8 cellular contexts compared by ENCODE assay signal in the genomic region with DNA sequence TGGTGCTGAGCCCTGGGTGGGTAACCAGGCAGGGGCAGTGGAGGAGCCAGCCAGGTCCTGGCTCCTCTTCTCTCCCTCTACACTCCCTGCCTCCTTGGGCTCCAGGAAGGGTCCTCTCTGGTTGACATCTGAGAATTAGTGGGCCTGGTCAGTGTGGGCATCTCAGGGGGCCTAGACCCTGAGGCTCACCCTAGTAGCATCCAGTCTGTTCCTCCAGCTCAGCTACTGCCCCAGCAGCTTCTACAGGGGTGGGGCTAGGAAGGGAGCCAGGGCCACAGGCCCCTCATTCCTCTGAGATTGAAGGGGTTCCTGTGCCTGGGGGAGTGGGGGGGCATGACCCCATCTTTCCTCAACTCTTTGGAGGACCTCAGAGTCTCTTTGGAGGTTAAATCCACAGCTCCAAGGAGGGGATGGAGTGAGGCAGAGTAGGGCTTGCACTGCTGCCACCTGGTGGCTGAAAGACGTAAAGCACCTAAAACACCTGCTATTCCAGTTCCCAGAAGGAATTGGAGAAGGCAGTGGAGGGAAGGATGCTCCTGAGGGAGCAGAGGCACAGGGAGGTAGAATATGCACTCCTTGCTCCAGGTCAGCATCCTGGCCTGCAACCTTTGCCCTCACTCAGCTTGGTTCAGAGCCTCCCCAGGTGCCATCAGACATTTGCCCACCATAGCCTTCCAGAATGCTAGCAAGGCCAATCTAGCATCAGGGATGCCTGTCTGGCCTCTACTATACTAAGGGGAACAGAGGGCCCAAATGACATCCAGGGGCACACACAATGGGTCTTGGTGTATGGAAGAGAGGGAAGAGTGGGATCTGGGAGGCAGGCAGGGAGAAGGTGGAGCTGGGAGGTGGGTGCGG. TPM values are rescaled to one million over a fixed set of nuclear protein-coding genes. Genes with fewer than 3 reads are reported as not detected.
DNase-seq lines count a peak whose midpoint lies in the region; ATAC-seq and TF ChIP-seq lines count a peak whose summit lies in the region.

No MANE protein-coding gene starts in this region.

- H3K27me3 Mint-ChIP-seq in activated naive CD4-positive, alpha-beta T cell treated with anti-CD3 and anti-CD28 coated beads, Interleukin-2, amount 10 ng/mL, durations not matched to agents 7 days and 5 days: peaks cover 69% of the 10 kb centered on the region
- H3K27me3 Mint-ChIP-seq in glutamatergic neuron (ENCODE audit: unreplicated experiment): peaks cover 16% of the 10 kb centered on the region

- no peak overlapping the region for H3K4me3 Mint-ChIP-seq in activated naive CD4-positive, alpha-beta T cell treated with anti-CD3 and anti-CD28 coated beads, Interleukin-2, amount 10 ng/mL, durations not matched to agents 7 days and 5 days
- no peak overlapping the region for H3K4me3 Mint-ChIP-seq in glutamatergic neuron (ENCODE audit: unreplicated experiment)

- in situ Hi-C loops in KBM-7 (cut with MboI; ENCODE audit: low pct_unique_long_range_greater_than_20kb, low sequenced_read_pairs): no loop called here
- in situ Hi-C loops in SK-MEL-5 (cut with HindIII; ENCODE audit: low pct_unique_long_range_greater_than_20kb, low sequenced_read_pairs): no loop called here

- CTCF ChIA-PET in activated naive CD4-positive, alpha-beta T cell treated with anti-CD3 and anti-CD28 coated beads, Interleukin-2, amount 10 ng/mL, durations not matched to agents 7 days and 5 days (lab: Charles Lee): interaction anchor here (0.6 to 4.6 kb wide), 45 partner anchors 8 to 1131 kb away, joined by 3 to 90 read pairs (median 4); a partner anchor contains a TSS

- ATAC-seq in GM21423 (IDR thresholded peaks at IDR 0.05; ENCODE audit: unreplicated experiment) (no peak), GM21390 (IDR thresholded peaks at IDR 0.05; ENCODE audit: unreplicated experiment) (no peak)

- DNase-seq in D341Med (ENCODE audit: low spot score) (peak; percentile 84), KBM-7 (peak; percentile 83), SK-MEL-5 (ENCODE audit: low read depth, low spot score) (peak; percentile 75), glutamatergic neuron (peak; percentile 85), pons (ENCODE audit: low spot score) (peak; percentile 54)
- peak; percentile 72 for DNase-seq in activated naive CD4-positive, alpha-beta T cell treated with anti-CD3 and anti-CD28 coated beads, Interleukin-2, amount 10 ng/mL, durations not matched to agents 7 days and 5 days

- no peak overlapping the region for H3K27ac Mint-ChIP-seq in activated naive CD4-positive, alpha-beta T cell treated with anti-CD3 and anti-CD28 coated beads, Interleukin-2, amount 10 ng/mL, durations not matched to agents 7 days and 5 days
- no peak overlapping the region for H3K27ac Mint-ChIP-seq in glutamatergic neuron (ENCODE audit: unreplicated experiment)

- no peaks in the 10 kb centered on the region for H3K9me3 Mint-ChIP-seq in activated naive CD4-positive, alpha-beta T cell treated with anti-CD3 and anti-CD28 coated beads, Interleukin-2, amount 10 ng/mL, durations not matched to agents 7 days and 5 days
- H3K9me3 Mint-ChIP-seq in glutamatergic neuron (ENCODE audit: unreplicated experiment): peaks cover 4% of the 10 kb centered on the region

- H3K4me1 Mint-ChIP-seq in activated naive CD4-positive, alpha-beta T cell treated with anti-CD3 and anti-CD28 coated beads, Interleukin-2, amount 10 ng/mL, durations not matched to agents 7 days and 5 days: no peaks in the 10 kb centered on the region
- no peaks in the 10 kb centered on the region for H3K4me1 Mint-ChIP-seq in glutamatergic neuron (ENCODE audit: low read depth, unreplicated experiment)

- peak; percentile 92 for TF ChIP-seq CTCF in glutamatergic neuron (IDR thresholded peaks at IDR 0.05; ENCODE audit: partially characterized antibody, unreplicated experiment)

- no peaks in the 10 kb centered on the region for H3K36me3 Mint-ChIP-seq in activated naive CD4-positive, alpha-beta T cell treated with anti-CD3 and anti-CD28 coated beads, Interleukin-2, amount 10 ng/mL, durations not matched to agents 7 days and 5 days
- no peaks in the 10 kb centered on the region for H3K36me3 Mint-ChIP-seq in glutamatergic neuron (ENCODE audit: unreplicated experiment)

RNA-seq across cellular contexts. Expression of a gene that starts 25.1 kb away (rescaled TPM):
- total RNA-seq in SK-MEL-5 (2014; rRNA removed; shearing (Covaris generic)): 4.0 and 4.2 TPM in 2 replicates
- 2.9 and 4.9 TPM in 2 replicates for polyA plus RNA-seq in SK-MEL-5 (2015; cell fraction: cytosol; rRNA removed)
- 9.1 and 17.7 TPM in 2 replicates for polyA plus RNA-seq in SK-MEL-5 (2015; cell fraction: nucleus; rRNA removed)
- 13.0 TPM for total RNA-seq in glutamatergic neuron (ENCODE audit: unreplicated experiment)

RNA-seq across cellular contexts. Expression of a gene that starts 26.9 kb away (rescaled TPM):
- total RNA-seq in SK-MEL-5 (2014; rRNA removed; shearing (Covaris generic)): 17.7 and 18.3 TPM in 2 replicates
- 21.4 and 23.1 TPM in 2 replicates for polyA plus RNA-seq in SK-MEL-5 (2015; cell fraction: cytosol; rRNA removed)
- 80.6 and 85.4 TPM in 2 replicates for polyA plus RNA-seq in SK-MEL-5 (2015; cell fraction: nucleus; rRNA removed)
- total RNA-seq in glutamatergic neuron (ENCODE audit: unreplicated experiment): 21.1 TPM

RNA-seq across cellular contexts. Expression of a gene that starts 39.0 kb away (rescaled TPM):
- total RNA-seq in SK-MEL-5 (2014; rRNA removed; shearing (Covaris generic)): 0.21 and 0.80 TPM in 2 replicates
- polyA plus RNA-seq in SK-MEL-5 (2015; cell fraction: cytosol; rRNA removed): 1.6 and 2.1 TPM in 2 replicates
- 0.76 and 2.4 TPM in 2 replicates for polyA plus RNA-seq in SK-MEL-5 (2015; cell fraction: nucleus; rRNA removed)
- 5.0 TPM for total RNA-seq in glutamatergic neuron (ENCODE audit: unreplicated experiment)
